8 cellular contexts compared by ENCODE assay signal in genomic region chr5:69042915-69043795, GRCh38. TPM values are rescaled to one million over a fixed set of nuclear protein-coding genes. Genes with fewer than 3 reads are reported as not detected.
DNase-seq lines count a peak whose midpoint lies in the region; ATAC-seq, FAIRE-seq and TF ChIP-seq lines count a peak whose summit lies in the region.

No MANE protein-coding gene starts in this region.

- peak; percentile 89 for TF ChIP-seq RAD21 in Ishikawa (IDR thresholded peaks at IDR 0.05; ENCODE audit: low read depth)

- H3K36me3 ChIP-seq in OCI-LY7 (ENCODE audit: insufficient read depth, low read length) (no peaks in the 10 kb centered on the region), esophagus (ENCODE audit: control insufficient read depth in 2 of 2, insufficient read depth in 2 of 2, low read length in 1 of 2) (no peaks in the 10 kb centered on the region)

- TF ChIP-seq CTCF in D721Med (IDR thresholded peaks at IDR 0.05; ENCODE audit: insufficient read depth, missing control alignments), result peak; percentile 92
- TF ChIP-seq CTCF in OCI-LY7 (conservative IDR thresholded peaks at IDR 0.05; ENCODE audit: low read length), result peak; percentile 98

- WGBS in esophagus, 2 donors, result 18 to 27% methylated on average over 19 of the region's 19 CpGs

- FAIRE-seq in D721Med (lab: Jason Lieb, UNC), result peak; percentile 94

- TF ChIP-seq EP300 in Ishikawa (IDR thresholded peaks at IDR 0.05; ENCODE audit: borderline replicate concordance), result no peak

- no TSS peak for BruUV-seq in OCI-LY7 (replicated peaks; lab: Mats Ljungman, UMichigan)

- no peaks in the 10 kb centered on the region for H4K20me1 ChIP-seq in OCI-LY7 (ENCODE audit: insufficient read depth, low read length)

- POLR2A ChIA-PET in OCI-LY7 (lab: Charles Lee), result interaction anchor here (1.6 kb wide), 1 partner anchor 20 kb away, joined by 3 read pairs; no protein-coding TSS in a partner anchor

- no peaks in the 10 kb centered on the region for H3K9me2 ChIP-seq in OCI-LY7 (ENCODE audit: insufficient read depth, low read length)

- H3K9me3 ChIP-seq in OCI-LY7 (ENCODE audit: low read length) (no peaks in the 10 kb centered on the region), esophagus (ENCODE audit: control insufficient read depth in 2 of 2, insufficient read depth in 1 of 2, low read depth in 1 of 2, low read length in 1 of 2) (no peaks in the 10 kb centered on the region)

- H3K27me3 ChIP-seq in esophagus (ENCODE audit: control insufficient read depth in 1 of 2, insufficient read depth in 2 of 2, low read length in 2 of 2), result no peaks in the 10 kb centered on the region

- H3K27ac ChIP-seq in OCI-LY7 (ENCODE audit: low read depth, low read length, poor library complexity, severe bottlenecking) (no peak overlapping the region), esophagus (ENCODE audit: low read depth in 2 of 2, low read length in 1 of 2) (no peak overlapping the region)

- peak; percentile 96 for ATAC-seq in GM21526 (IDR thresholded peaks at IDR 0.05; ENCODE audit: low FRiP score, unreplicated experiment)

- intact Hi-C loops in OCI-LY7 (cut with micrococcal nuclease; ENCODE audit: unreplicated experiment), result no loop called here

- peak overlapping the region; percentile 69 for H3K4me2 ChIP-seq in OCI-LY7 (ENCODE audit: low read length)

- CTCF ChIA-PET in OCI-LY7 (lab: Charles Lee; ENCODE audit: unreplicated experiment), result no interaction called here

- peak; percentile 40 for DNase-seq in D721Med (ENCODE audit: insufficient read length, low spot score)
- DNase-seq in OCI-LY7 (ENCODE audit: low spot score), result peak; percentile 89
- DNase-seq in activated T-cell treated with anti-CD3 and anti-CD28 coated beads for 4 hours, result peak; percentile 82
- peak; percentile 94 for DNase-seq in myocyte (ENCODE audit: low read depth)
- DNase-seq in stimulated activated CD8-positive, alpha-beta memory T cell treated with anti-CD3 and anti-CD28 coated beads, Interleukin-7, amount 100 ng/mL, for 4 hours (ENCODE audit: low read depth in 2 of 2), result peak; percentile 51 to 59

- H3K4me1 ChIP-seq in OCI-LY7 (ENCODE audit: insufficient read depth, low read length, poor library complexity, severe bottlenecking) (peaks cover 11% of the 10 kb centered on the region), esophagus (ENCODE audit: control insufficient read depth in 2 of 2, insufficient read depth in 2 of 2, low read length in 1 of 2) (no peaks in the 10 kb centered on the region)

- H3K4me3 ChIP-seq in OCI-LY7 (ENCODE audit: low read depth, low read length, poor library complexity, severe bottlenecking), result peak overlapping the region; percentile 63
- H3K4me3 ChIP-seq in esophagus (ENCODE audit: low read depth in 1 of 2, low read length in 2 of 2), result peak overlapping the region; percentile 30 to 52

- H2AFZ ChIP-seq in OCI-LY7 (ENCODE audit: low read length), result peak overlapping the region; percentile 100

- no peaks in the 10 kb centered on the region for H3K79me2 ChIP-seq in OCI-LY7 (ENCODE audit: insufficient read depth, low read depth, low read length)

TF ChIP-seq in Ishikawa, 13 proteins besides CTCF, POLR2A, EP300 and RAD21:
- TF ChIP-seq MAX (IDR thresholded peaks at IDR 0.05) (no peak), YY1 (IDR thresholded peaks at IDR 0.05; ENCODE audit: low read depth) (peak; percentile 86), USF1 (IDR thresholded peaks at IDR 0.05) (no peak), CEBPB (IDR thresholded peaks at IDR 0.05) (no peak), EGR1 (IDR thresholded peaks at IDR 0.05) (no peak), TAF1 (IDR thresholded peaks at IDR 0.05; ENCODE audit: low read depth) (no peak)

RNA-seq across cellular contexts. Expression of gene SLC30A5, which starts 50.7 kb away (rescaled TPM):
- 30.2 and 47.5 TPM in 2 replicates for total RNA-seq in OCI-LY7 (2014; rRNA removed; shearing (Covaris generic))
- 39.0 and 42.6 TPM in 2 replicates for total RNA-seq in OCI-LY7 (2022)
- 10 to 100 TPM; 18.2 to 20.2 TPM for polyA plus RNA-seq in esophagus
- total RNA-seq in myocyte, result 57.2 and 69.3 TPM in 2 replicates
- 30.0 TPM for polyA plus RNA-seq in myocyte (2012)

Comparison
In these comparisons a context has a peak if more than half of its experiments do, and no peak if none do; other contexts are left out.
1. DNase-seq: peak in every context shown above with its lines; median percentile 94 in myocyte; 89 in OCI-LY7; 82 in activated T-cell treated with anti-CD3 and anti-CD28 coated beads for 4 hours; 55 in stimulated activated CD8-positive, alpha-beta memory T cell treated with anti-CD3 and anti-CD28 coated beads, Interleukin-7, amount 100 ng/mL, for 4 hours; 40 in D721Med.